In genomic region chr15:84979651-84980050, GRCh38 we compare ENCODE assay signal across 8 cellular contexts. TPM values are rescaled to one million over a fixed set of nuclear protein-coding genes. Genes with fewer than 3 reads are reported as not detected.
DNase-seq lines count a peak whose midpoint lies in the region; ATAC-seq and TF ChIP-seq lines count a peak whose summit lies in the region.

No MANE protein-coding gene starts in this region.

- H3K9ac ChIP-seq in KMS-11, result peak overlapping the region; percentile 78; the same call in 1 of the 2 replicates

- H3K4me3 Mint-ChIP-seq in mesothelial cell of epicardium, result peak overlapping the region; percentile 86

- H3K4me1 ChIP-seq in KMS-11 (ENCODE audit: low read depth, poor library complexity, severe bottlenecking), result peaks cover 22% of the 10 kb centered on the region

- H3K4me3 ChIP-seq in KMS-11 (IDR thresholded peaks at IDR 0.05; ENCODE audit: insufficient read depth, low read depth, low read length) (no peak overlapping the region), choroid plexus epithelial cell (ENCODE audit: low read depth, low read length) (peak overlapping the region; percentile 38)

- ATAC-seq in HG03439 (IDR thresholded peaks at IDR 0.05; ENCODE audit: unreplicated experiment), result no peak
- no peak for ATAC-seq in GM21529 (IDR thresholded peaks at IDR 0.05; ENCODE audit: unreplicated experiment)

- peaks cover 24% of the 10 kb centered on the region for H3K4me1 Mint-ChIP-seq in mesothelial cell of epicardium

- H3K27ac Mint-ChIP-seq in mesothelial cell of epicardium, result peak overlapping the region; percentile 97

- H3K27me3 Mint-ChIP-seq in mesothelial cell of epicardium (ENCODE audit: low read depth), result peaks cover 21% of the 10 kb centered on the region

- H3K36me3 Mint-ChIP-seq in mesothelial cell of epicardium, result no peaks in the 10 kb centered on the region

- no peaks in the 10 kb centered on the region; the same call in 1 of the 2 replicates for H3K79me2 ChIP-seq in KMS-11 (ENCODE audit: insufficient read depth, low read depth)

- H3K36me3 ChIP-seq in KMS-11 (ENCODE audit: insufficient read depth), result no peaks in the 10 kb centered on the region

- H3K4me2 ChIP-seq in KMS-11, result peak overlapping the region; percentile 88

- H2AFZ ChIP-seq in KMS-11 (ENCODE audit: low read depth), result peak overlapping the region; percentile 88

- no peaks in the 10 kb centered on the region for H4K20me1 ChIP-seq in KMS-11 (ENCODE audit: insufficient read depth)

- no peaks in the 10 kb centered on the region for H3K27me3 ChIP-seq in KMS-11 (ENCODE audit: insufficient read depth, low read depth)

- H3K27ac ChIP-seq in 22Rv1 (peak overlapping the region; percentile 87), KMS-11 (no peak overlapping the region)

- no peaks in the 10 kb centered on the region for H3K9me3 Mint-ChIP-seq in mesothelial cell of epicardium

- DNase-seq in choroid plexus epithelial cell (ENCODE audit: low read depth), result no peak
- no peak for DNase-seq in mesothelial cell of epicardium (ENCODE audit: low spot score in 2 of 2, unreplicated experiment in 2 of 2)
- no peak for DNase-seq in COLO829 (ENCODE audit: low spot score)
- DNase-seq in putamen (ENCODE audit: low spot score), result no peak

- no peak for TF ChIP-seq CTCF in 22Rv1 (IDR thresholded peaks at IDR 0.05)
- no peak for TF ChIP-seq CTCF in KMS-11 (conservative IDR thresholded peaks at IDR 0.05; ENCODE audit: low read depth, low read length)
- TF ChIP-seq CTCF in choroid plexus epithelial cell (conservative IDR thresholded peaks at IDR 0.05; ENCODE audit: low read depth, low read length), result no peak
- TF ChIP-seq CTCF in mesothelial cell of epicardium (IDR thresholded peaks at IDR 0.05; ENCODE audit: unreplicated experiment), result no peak

RNA-seq across cellular contexts. Expression of gene PDE8A, which starts 2.0 kb away (rescaled TPM):
- total RNA-seq in mesothelial cell of epicardium, result 33.5 to 38.4 TPM (median 36.7 TPM) in 3 replicates
